8 cellular contexts compared by ENCODE assay signal in genomic region chr6:170552765-170553685, GRCh38. TPM values are rescaled to one million over a fixed set of nuclear protein-coding genes. Genes with fewer than 3 reads are reported as not detected.
DNase-seq lines count a peak whose midpoint lies in the region; ATAC-seq and TF ChIP-seq lines count a peak whose summit lies in the region.

PSMB1 (minus strand) TSS chr6:170553307; CDS start chr6:170553242, 65 bp downstream.

- no peaks in the 10 kb centered on the region for H3K9me3 Mint-ChIP-seq in WTC11
- H3K9me3 Mint-ChIP-seq in immature natural killer cell = no peaks in the 10 kb centered on the region

- H3K27me3 Mint-ChIP-seq in WTC11 (ENCODE audit: low read depth) = no peaks in the 10 kb centered on the region
- H3K27me3 Mint-ChIP-seq in immature natural killer cell (ENCODE audit: low read depth in 3 of 3) = peaks cover 0 to 2% (median 0%) of the 10 kb centered on the region in 3 donors

- H3K4me3 ChIP-seq in AG04449 (ENCODE audit: low read depth, low read length) = peak within 1 kb of the TSS; percentile 90

- ATAC-seq in GM18873 (IDR thresholded peaks at IDR 0.05; ENCODE audit: low FRiP score, unreplicated experiment) = peak; percentile 43
- peak; percentile 54 for ATAC-seq in HG03139 (IDR thresholded peaks at IDR 0.05; ENCODE audit: unreplicated experiment)
- peak; percentile 69 for ATAC-seq in WTC11

- POLR2A ChIA-PET in AG04449 (lab: Yijun Ruan, JAX) (interaction anchor here (2.6 kb wide), 1 partner anchor 31 kb away, joined by 11 read pairs; the partner anchor contains the start of gene PDCD2), WTC11 (lab: Charles Lee) (no interaction called here)

- H3K4me1 Mint-ChIP-seq in WTC11 (peaks cover 13% of the 10 kb centered on the region), immature natural killer cell (peaks cover 4 to 22% of the 10 kb centered on the region in 2 donors)

- DNase-seq in AG04449 (ENCODE audit: low read depth, low spot score) = peak; percentile 60
- DNase-seq in NCI-H226 = peak; percentile 95
- peak; percentile 93 for DNase-seq in WTC11 (ENCODE audit: low spot score)
- DNase-seq in caudate nucleus (lab: John Stamatoyannopoulos, UW) = peak in 60 of 61 donors; percentile 54 to 98 (median 92)
- peak; percentile 79 to 82 (median 79) for DNase-seq in immature natural killer cell
- peak; percentile 92 for DNase-seq in smooth muscle cell of the brain vasculature (ENCODE audit: low read depth, low spot score)

- peak within 1 kb of the TSS; percentile 94 for H3K27ac ChIP-seq in caudate nucleus (ENCODE audit: low read depth, low read length)

- H3K4me3 Mint-ChIP-seq in WTC11 (no peak within 1 kb of the TSS), immature natural killer cell (no peak within 1 kb of the TSS)

- H3K36me3 Mint-ChIP-seq in WTC11 (peaks cover 25% of the 10 kb centered on the region), immature natural killer cell (peaks cover 0 to 10% (median 6%) of the 10 kb centered on the region in 3 donors)

- TF ChIP-seq CTCF in AG04449 (IDR thresholded peaks at IDR 0.05; ENCODE audit: insufficient read depth, low read length, missing control alignments) = no peak
- no peak for TF ChIP-seq CTCF in WTC11 (IDR thresholded peaks at IDR 0.05)

- H3K27ac Mint-ChIP-seq in WTC11 = no peak within 1 kb of the TSS
- H3K27ac Mint-ChIP-seq in immature natural killer cell = no peak within 1 kb of the TSS

- CTCF ChIA-PET in AG04449 (lab: Yijun Ruan, JAX) (interaction anchor here (1.5 to 1.6 kb wide), 3 partner anchors 15 to 763 kb away, joined by 3 to 8 read pairs (median 4); no protein-coding TSS in a partner anchor), WTC11 (lab: Charles Lee) (interaction anchor here (1.3 kb wide), 1 partner anchor 23 kb away, joined by 3 read pairs; no protein-coding TSS in a partner anchor)

TF ChIP-seq in WTC11, 78 proteins besides CTCF, POLR2A, EP300 and RAD21 (continues in another document):
- TF ChIP-seq ETV6 (CRISPR knock-in tag; IDR thresholded peaks at IDR 0.05) = 0 out of 2 replicates have a peak, but pooled peaks have one; percentile 62
- peak; percentile 71; the same call in 1 of the 2 replicates for TF ChIP-seq ARID4B (CRISPR knock-in tag; IDR thresholded peaks at IDR 0.05; ENCODE audit: borderline replicate concordance)
- TF ChIP-seq, protein P1, sequence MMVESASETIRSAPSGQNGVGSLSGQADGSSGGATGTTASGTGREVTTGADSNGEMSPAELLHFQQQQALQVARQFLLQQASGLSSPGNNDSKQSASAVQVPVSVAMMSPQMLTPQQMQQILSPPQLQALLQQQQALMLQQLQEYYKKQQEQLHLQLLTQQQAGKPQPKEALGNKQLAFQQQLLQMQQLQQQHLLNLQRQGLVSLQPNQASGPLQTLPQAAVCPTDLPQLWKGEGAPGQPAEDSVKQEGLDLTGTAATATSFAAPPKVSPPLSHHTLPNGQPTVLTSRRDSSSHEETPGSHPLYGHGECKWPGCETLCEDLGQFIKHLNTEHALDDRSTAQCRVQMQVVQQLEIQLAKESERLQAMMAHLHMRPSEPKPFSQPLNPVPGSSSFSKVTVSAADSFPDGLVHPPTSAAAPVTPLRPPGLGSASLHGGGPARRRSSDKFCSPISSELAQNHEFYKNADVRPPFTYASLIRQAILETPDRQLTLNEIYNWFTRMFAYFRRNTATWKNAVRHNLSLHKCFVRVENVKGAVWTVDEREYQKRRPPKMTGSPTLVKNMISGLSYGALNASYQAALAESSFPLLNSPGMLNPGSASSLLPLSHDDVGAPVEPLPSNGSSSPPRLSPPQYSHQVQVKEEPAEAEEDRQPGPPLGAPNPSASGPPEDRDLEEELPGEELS (CRISPR knock-in tag; IDR thresholded peaks at IDR 0.05) = peak; percentile 76; the same call in 1 of the 2 replicates
- TF ChIP-seq ZBTB43 (CRISPR knock-in tag; IDR thresholded peaks at IDR 0.05) = 0 out of 2 replicates have a peak, but pooled peaks have one; percentile 57
- 0 out of 2 replicates have a peak, but pooled peaks have one; percentile 34 for TF ChIP-seq CREB1 (CRISPR knock-in tag; IDR thresholded peaks at IDR 0.05)
- TF ChIP-seq, protein P2, sequence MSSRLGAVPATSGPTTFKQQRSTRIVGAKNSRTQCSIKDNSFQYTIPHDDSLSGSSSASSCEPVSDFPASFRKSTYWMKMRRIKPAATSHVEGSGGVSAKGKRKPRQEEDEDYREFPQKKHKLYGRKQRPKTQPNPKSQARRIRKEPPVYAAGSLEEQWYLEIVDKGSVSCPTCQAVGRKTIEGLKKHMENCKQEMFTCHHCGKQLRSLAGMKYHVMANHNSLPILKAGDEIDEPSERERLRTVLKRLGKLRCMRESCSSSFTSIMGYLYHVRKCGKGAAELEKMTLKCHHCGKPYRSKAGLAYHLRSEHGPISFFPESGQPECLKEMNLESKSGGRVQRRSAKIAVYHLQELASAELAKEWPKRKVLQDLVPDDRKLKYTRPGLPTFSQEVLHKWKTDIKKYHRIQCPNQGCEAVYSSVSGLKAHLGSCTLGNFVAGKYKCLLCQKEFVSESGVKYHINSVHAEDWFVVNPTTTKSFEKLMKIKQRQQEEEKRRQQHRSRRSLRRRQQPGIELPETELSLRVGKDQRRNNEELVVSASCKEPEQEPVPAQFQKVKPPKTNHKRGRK (CRISPR knock-in tag; IDR thresholded peaks at IDR 0.05; ENCODE audit: borderline replicate concordance) = no peak
- peak; percentile 88 for TF ChIP-seq GABPB1 (CRISPR knock-in tag; IDR thresholded peaks at IDR 0.05)
- TF ChIP-seq ZNF671 (CRISPR knock-in tag; IDR thresholded peaks at IDR 0.05) = no peak
- no peak for TF ChIP-seq NFATC4 (CRISPR knock-in tag; IDR thresholded peaks at IDR 0.05)
- TF ChIP-seq, protein P3, sequence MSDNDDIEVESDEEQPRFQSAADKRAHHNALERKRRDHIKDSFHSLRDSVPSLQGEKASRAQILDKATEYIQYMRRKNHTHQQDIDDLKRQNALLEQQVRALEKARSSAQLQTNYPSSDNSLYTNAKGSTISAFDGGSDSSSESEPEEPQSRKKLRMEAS (CRISPR knock-in tag; IDR thresholded peaks at IDR 0.05) = peak; percentile 17; the same call in 1 of the 2 replicates
- TF ChIP-seq NFE2L1 (CRISPR knock-in tag; IDR thresholded peaks at IDR 0.05) = peak; percentile 98
- no peak for TF ChIP-seq NR2C2 (CRISPR knock-in tag; IDR thresholded peaks at IDR 0.05)
- peak; percentile 92; the same call in 1 of the 2 replicates for TF ChIP-seq CREM (CRISPR knock-in tag; IDR thresholded peaks at IDR 0.05)
- no peak for TF ChIP-seq MLX (CRISPR knock-in tag; IDR thresholded peaks at IDR 0.05)
- TF ChIP-seq, protein P4, sequence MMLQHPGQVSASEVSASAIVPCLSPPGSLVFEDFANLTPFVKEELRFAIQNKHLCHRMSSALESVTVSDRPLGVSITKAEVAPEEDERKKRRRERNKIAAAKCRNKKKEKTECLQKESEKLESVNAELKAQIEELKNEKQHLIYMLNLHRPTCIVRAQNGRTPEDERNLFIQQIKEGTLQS (CRISPR knock-in tag; conservative IDR thresholded peaks at IDR 0.05) = no peak
- TF ChIP-seq JAZF1 (CRISPR knock-in tag; IDR thresholded peaks at IDR 0.05) = no peak

RNA-seq across cellular contexts. Expression of gene PSMB1, which starts in this region (rescaled TPM):
- total RNA-seq in WTC11 (2021) = 199 to 215 TPM (median 209 TPM) in 3 replicates
- 100 to 1,000 TPM; 500 to 935 (median 673) TPM for polyA plus RNA-seq in immature natural killer cell

Comparison
In these comparisons a context has a peak if more than half of its experiments do, and no peak if none do; other contexts are left out.
1. Peak in every context shown above with its lines: DNase-seq, ATAC-seq, H3K4me3 ChIP-seq and H3K27ac ChIP-seq.